13 cellular contexts compared by ENCODE assay signal in the genomic region with DNA sequence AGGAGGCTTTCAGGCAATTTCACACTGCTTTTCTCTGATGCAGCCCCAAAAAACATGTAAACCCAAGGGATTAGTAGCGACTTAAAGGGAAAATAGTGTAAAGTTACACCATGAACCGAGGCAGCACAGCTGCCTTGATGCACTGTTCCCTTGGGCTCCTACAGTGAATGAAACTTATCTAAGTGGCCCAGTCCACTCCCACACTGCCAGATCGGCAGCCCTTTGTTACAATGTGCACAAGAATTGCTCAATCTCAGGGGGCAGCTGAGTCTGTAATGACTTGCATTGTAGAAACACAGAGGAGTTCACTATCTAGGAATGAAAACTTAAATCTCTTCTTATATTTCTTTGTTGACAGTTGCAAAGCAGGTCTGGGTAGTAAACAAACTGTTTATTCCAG.
DNase-seq lines count a peak whose midpoint lies in the region; ATAC-seq, FAIRE-seq and TF ChIP-seq lines count a peak whose summit lies in the region.
"Had no signal": no experiment of that assay in that cellular context is flagged by ENCODE, and none has a peak within 500 bp of the region (broad histone marks: within the 10 kb centered on the region; RNA-seq: fewer than 3 reads in every experiment).

No MANE protein-coding gene starts in this region.

- TF ChIP-seq CTCF in bronchial epithelial cell (IDR thresholded peaks at IDR 0.05; ENCODE audit: insufficient read depth, low read length, severe bottlenecking) (no peak), testis (IDR thresholded peaks at IDR 0.05) (no peak)

- no peak for FAIRE-seq in bronchial epithelial cell (lab: Jason Lieb, UNC)
- FAIRE-seq: endometrium, G401.6 had no signal

- H3K36me3 ChIP-seq in bronchial epithelial cell (ENCODE audit: control insufficient read depth, insufficient read depth, low read length) (no peaks in the 10 kb centered on the region), testis (ENCODE audit: low read depth, missing control alignments) (no peaks in the 10 kb centered on the region)

- no peak overlapping the region for H3K27ac ChIP-seq in testis
- H3K27ac ChIP-seq: HL-60 had no signal

- ATAC-seq in HG02678 (IDR thresholded peaks at IDR 0.05; ENCODE audit: unreplicated experiment), result no peak
- ATAC-seq in GM18505 (IDR thresholded peaks at IDR 0.05; ENCODE audit: unreplicated experiment), result no peak

- TF ChIP-seq POLR2A in testis (IDR thresholded peaks at IDR 0.05), result no peak
- no peak for TF ChIP-seq POLR2A in GM18505 (IDR thresholded peaks at IDR 0.05; ENCODE audit: borderline replicate concordance, extremely low read depth, insufficient read depth, insufficient read length)

- H3K27me3 ChIP-seq in bronchial epithelial cell (ENCODE audit: control insufficient read depth, insufficient read depth, low read length), result no peaks in the 10 kb centered on the region
- no peaks in the 10 kb centered on the region for H3K27me3 ChIP-seq in testis

- no peak overlapping the region for H3K4me3 ChIP-seq in bronchial epithelial cell (ENCODE audit: low read depth, low read length)
- H3K4me3 ChIP-seq in testis, result no peak overlapping the region

- 3 to 17% methylated on average over 3 of the region's 3 CpGs for WGBS in testis, 2 donors

- peak; percentile 8 for DNase-seq in NCI-H82 (lab: John Stamatoyannopoulos, UW)
- DNase-seq in NCI-H82 treated with DMSO at 0.1 percent for 48 hours (lab: John Stamatoyannopoulos, UW; ENCODE audit: unreplicated experiment), result no peak
- peak; percentile 61 for DNase-seq in bronchial epithelial cell (ENCODE audit: low read depth)
- peak; percentile 69 for DNase-seq in iris pigment epithelial cell (ENCODE audit: low read depth)
- DNase-seq in testis, result peak; percentile 89
- no peak for DNase-seq in Kasumi-1 (lab: John Stamatoyannopoulos, UW)
- DNase-seq: activated naive CD8-positive, alpha-beta T cell treated with anti-CD3 and anti-CD28 coated beads, Interleukin-2, amount 10 ng/mL, durations not matched to agents 7 days and 5 days; NCI-H2081 treated with DMSO at 0.1 percent for 48 hours had no signal

- H3K4me1 ChIP-seq in testis, result peaks cover 16% of the 10 kb centered on the region

- intact Hi-C loops in testis (cut with DNase I; ENCODE audit: low total_unique reads), result no loop called here

- no peaks in the 10 kb centered on the region for H3K9me3 ChIP-seq in testis

Comparison
In these comparisons a context has a peak if more than half of its experiments do, and no peak if none do; other contexts are left out.
1. DNase-seq: peak in NCI-H82 (single experiment), bronchial epithelial cell (single experiment), iris pigment epithelial cell (single experiment) and testis (single experiment); none in NCI-H82 treated with DMSO at 0.1 percent for 48 hours (single experiment) and Kasumi-1 (0 of 2).